In the genomic region with DNA sequence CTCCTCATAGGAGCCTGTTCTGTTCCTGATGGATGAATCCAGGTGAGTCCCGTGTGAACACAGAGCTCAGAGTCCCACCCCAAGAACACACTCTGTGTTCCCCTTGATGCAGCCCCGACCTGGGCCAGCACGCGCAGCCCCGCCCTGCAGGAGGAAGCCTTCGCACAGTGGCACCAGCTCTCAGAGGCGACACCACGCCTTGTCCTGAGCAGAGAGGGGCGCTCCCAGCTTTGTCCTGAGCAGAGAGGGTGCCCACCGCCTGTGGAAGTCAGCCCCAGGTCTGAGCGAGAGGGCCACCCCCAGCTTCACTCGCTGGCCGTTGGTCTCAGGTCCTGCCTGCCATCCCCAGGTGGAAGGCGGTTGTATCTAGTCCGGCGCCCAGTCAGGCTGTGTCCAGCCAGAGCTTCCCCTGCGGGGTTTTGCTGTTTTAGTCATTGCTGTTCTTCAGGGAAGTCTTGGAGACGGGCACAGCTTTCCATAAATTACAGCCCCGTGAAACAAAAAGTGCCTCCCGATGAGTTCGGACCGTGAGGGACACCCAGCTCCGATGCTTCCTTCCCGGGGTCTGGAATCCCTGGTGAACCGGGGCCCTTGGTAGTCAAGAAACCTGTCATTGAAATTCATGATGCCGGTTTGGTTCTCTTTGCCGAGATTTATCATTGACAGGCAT, we compare ENCODE assay signal across 24 cellular contexts. TPM values are rescaled to one million over a fixed set of nuclear protein-coding genes. Genes with fewer than 3 reads are reported as not detected.
A peak's percentile ranks its signal among the peaks of the same experiment; 100 is the strongest.
DNase-seq lines count a peak whose midpoint lies in the region; ATAC-seq and TF ChIP-seq lines count a peak whose summit lies in the region.
"Had no signal": no experiment of that assay in that cellular context is flagged by ENCODE, and none has a peak within 500 bp of the region (broad histone marks: within the 10 kb centered on the region; RNA-seq: fewer than 3 reads in every experiment).

No MANE protein-coding gene starts in this region.

- H3K9ac ChIP-seq in endodermal cell (ENCODE audit: extremely low read depth, low read length, poor library complexity, severe bottlenecking) = no peak overlapping the region
- H3K9ac ChIP-seq: SK-N-SH had no signal

- no peak for TF ChIP-seq CTCF in endodermal cell (conservative IDR thresholded peaks at IDR 0.05)
- no peak for TF ChIP-seq CTCF in nephron progenitor cell (IDR thresholded peaks at IDR 0.05)
- no peak for TF ChIP-seq CTCF in type B pancreatic cell (conservative IDR thresholded peaks at IDR 0.05)

- H3K4me1 Mint-ChIP-seq in endodermal cell = peaks cover 18% of the 10 kb centered on the region
- H3K4me1 Mint-ChIP-seq in nephron progenitor cell = peaks cover 42% of the 10 kb centered on the region
- peaks cover 20% of the 10 kb centered on the region for H3K4me1 Mint-ChIP-seq in type B pancreatic cell (ENCODE audit: unreplicated experiment)

- H3K27ac ChIP-seq in SJCRH30 (peak overlapping the region; percentile 97), endodermal cell (ENCODE audit: low read depth, low read length) (no peak overlapping the region)
- H3K27ac ChIP-seq: HL-60 had no signal

- no peak overlapping the region for H3K4me3 ChIP-seq in SJCRH30
- no peak overlapping the region for H3K4me3 ChIP-seq in endodermal cell (ENCODE audit: low read length)
- H3K4me3 ChIP-seq: HAP-1 had no signal

- H3K36me3 Mint-ChIP-seq in endodermal cell (ENCODE audit: low read depth) (no peaks in the 10 kb centered on the region), nephron progenitor cell (ENCODE audit: low read depth) (peaks cover 8% of the 10 kb centered on the region), type B pancreatic cell (no peaks in the 10 kb centered on the region)

- H3K4me1 ChIP-seq in SJCRH30 (peaks cover 44% of the 10 kb centered on the region), endodermal cell (ENCODE audit: control insufficient read depth, insufficient read depth, low read length) (peaks cover 10% of the 10 kb centered on the region)

- H3K27me3 ChIP-seq in SJCRH30 = no peaks in the 10 kb centered on the region
- no peaks in the 10 kb centered on the region for H3K27me3 ChIP-seq in endodermal cell (ENCODE audit: control insufficient read depth, insufficient read depth, low read length, poor library complexity, severe bottlenecking)

- H3K27ac Mint-ChIP-seq in endodermal cell (peak overlapping the region; percentile 61), nephron progenitor cell (peak overlapping the region; percentile 39), type B pancreatic cell (peak overlapping the region; percentile 13)
- H3K27ac Mint-ChIP-seq: CD4-positive, alpha-beta T cell had no signal

- no peaks in the 10 kb centered on the region for H3K9me3 Mint-ChIP-seq in endodermal cell
- no peaks in the 10 kb centered on the region for H3K9me3 Mint-ChIP-seq in nephron progenitor cell
- H3K9me3 Mint-ChIP-seq in type B pancreatic cell = no peaks in the 10 kb centered on the region
- H3K9me3 Mint-ChIP-seq: CD4-positive, alpha-beta T cell had no signal

- H3K9me3 ChIP-seq in SJCRH30 (replicated peaks) = no peaks in the 10 kb centered on the region; the same call in none of the 2 replicates
- no peaks in the 10 kb centered on the region for H3K9me3 ChIP-seq in endodermal cell (ENCODE audit: control insufficient read depth, low read length)
- H3K9me3 ChIP-seq: HAP-1, SK-N-SH had no signal

- no peak for ATAC-seq in GM18858 (IDR thresholded peaks at IDR 0.05; ENCODE audit: unreplicated experiment)
- ATAC-seq: HepG2, PC-3 had no signal

- peak in 1 of 2 experiments; percentile 9 for DNase-seq in SJCRH30
- DNase-seq in endodermal cell = no peak
- peak; percentile 20 for DNase-seq in nephron progenitor cell
- no peak for DNase-seq in type B pancreatic cell (ENCODE audit: extremely low spot score, unreplicated experiment)
- no peak for DNase-seq in HCEC 1CT
- DNase-seq in CD1c-positive myeloid dendritic cell (ENCODE audit: extremely low spot score) = no peak
- DNase-seq: CD4-positive, alpha-beta T cell; COR-L47; DMS79; KBM-7; NCI-H1105 treated with DMSO at 0.1 percent for 48 hours; NCI-H2029 treated with DMSO at 0.1 percent for 48 hours; NCI-H2171; NCI-H524 treated with DMSO at 0.1 percent for 48 hours; PC-3; SHP77; SK-N-SH had no signal

- H3K27me3 Mint-ChIP-seq in endodermal cell (ENCODE audit: insufficient read depth) (no peaks in the 10 kb centered on the region), nephron progenitor cell (ENCODE audit: low read depth, poor library complexity) (peaks cover 32% of the 10 kb centered on the region), type B pancreatic cell (peaks cover 21% of the 10 kb centered on the region)
- H3K27me3 Mint-ChIP-seq: CD4-positive, alpha-beta T cell had no signal

- WGBS in endodermal cell (ENCODE audit: insufficient coverage in 1 of 2, insufficient read length in 1 of 2), 2 experiments = 88 to 89% methylated on average over 24 to 27 of the region's 27 CpGs

- H3K4me3 Mint-ChIP-seq in endodermal cell = no peak overlapping the region
- H3K4me3 Mint-ChIP-seq in nephron progenitor cell = no peak overlapping the region
- H3K4me3 Mint-ChIP-seq in type B pancreatic cell = peak overlapping the region; percentile 36
- H3K4me3 Mint-ChIP-seq: CD4-positive, alpha-beta T cell had no signal

- H3K36me3 ChIP-seq in SJCRH30 = no peaks in the 10 kb centered on the region
- H3K36me3 ChIP-seq in endodermal cell (ENCODE audit: control insufficient read depth, insufficient read depth, low read length) = no peaks in the 10 kb centered on the region
- H3K36me3 ChIP-seq: HAP-1 had no signal

RNA-seq across cellular contexts. Expression of a gene that starts 43.6 kb away (rescaled TPM):
- not detected in 2 replicates for total RNA-seq in SJCRH30 (2014; rRNA removed; shearing (Covaris generic))
- total RNA-seq in endodermal cell (under 1 TPM in 1 of 2 donors, not detected in 1; 0.31 TPM), type B pancreatic cell (ENCODE audit: low replicate concordance) (0.14 and 0.26 TPM in 2 replicates)
- polyA plus RNA-seq in endodermal cell (2013, experiment 1 of 2) = 0.43 TPM
- 0.37 TPM for polyA plus RNA-seq in endodermal cell (2013, experiment 2 of 2)
- total RNA-seq: CD4-positive, alpha-beta T cell; HepG2; HT-29; PC-3; RPMI7951 had no signal
- polyA plus RNA-seq: BJ, HepG2, SK-N-SH had no signal
